In genomic region chr6:31400467-31401289, GRCh38 we compare ENCODE assay signal across 8 cellular contexts. TPM values are rescaled to one million over a fixed set of nuclear protein-coding genes. Genes with fewer than 3 reads are reported as not detected.
DNase-seq lines count a peak whose midpoint lies in the region; ATAC-seq and TF ChIP-seq lines count a peak whose summit lies in the region.

No MANE protein-coding gene starts in this region.

- no peak for DNase-seq in LNCaP clone FGC (ENCODE audit: low read depth)
- peak; percentile 73 for DNase-seq in activated CD4-positive, alpha-beta T cell treated with anti-CD3 and anti-CD28 coated beads, Interleukin-2, amount 50 U/mL, for 1 hour
- peak; percentile 38 to 64 for DNase-seq in dermis microvascular lymphatic vessel endothelial cell (ENCODE audit: low read depth in 2 of 2)
- peak; percentile 72 for DNase-seq in medulla oblongata (ENCODE audit: extremely low spot score)
- DNase-seq in stimulated activated CD8-positive, alpha-beta memory T cell treated with anti-CD3 and anti-CD28 coated beads, Interleukin-15, amount 100 ng/mL, for 1 hour (ENCODE audit: low read depth) = peak; percentile 48
- no peak for DNase-seq in iPS-NIHi7 (ENCODE audit: extremely low spot score)

- no peak for TF ChIP-seq CTCF in LNCaP clone FGC (IDR thresholded peaks at IDR 0.05; ENCODE audit: control insufficient read depth, extremely low read depth, insufficient read depth)

- peak; percentile 48 for ATAC-seq in GM18907 (IDR thresholded peaks at IDR 0.05; ENCODE audit: unreplicated experiment)
- ATAC-seq in GM19455 (IDR thresholded peaks at IDR 0.05; ENCODE audit: unreplicated experiment) = no peak

- peak overlapping the region; percentile 71 for H3K4me3 ChIP-seq in LNCaP clone FGC (ENCODE audit: low read depth, low read length)

RNA-seq across cellular contexts. Expression of gene MICA, which starts 2.7 kb away (rescaled TPM):
- total RNA-seq in dermis microvascular lymphatic vessel endothelial cell = 26.4 and 33.2 TPM in 2 replicates

RNA-seq across cellular contexts. Expression of gene HLA-B, which starts 43.7 kb away (rescaled TPM):
- 258 and 476 TPM in 2 replicates for total RNA-seq in dermis microvascular lymphatic vessel endothelial cell

Comparison
In these comparisons a context has a peak if more than half of its experiments do, and no peak if none do; other contexts are left out.
1. DNase-seq: peak in activated CD4-positive, alpha-beta T cell treated with anti-CD3 and anti-CD28 coated beads, Interleukin-2, amount 50 U/mL, for 1 hour (single experiment), dermis microvascular lymphatic vessel endothelial cell (2 of 2), medulla oblongata (single experiment) and stimulated activated CD8-positive, alpha-beta memory T cell treated with anti-CD3 and anti-CD28 coated beads, Interleukin-15, amount 100 ng/mL, for 1 hour (single experiment); none in LNCaP clone FGC (single experiment) and iPS-NIHi7 (single experiment).